Comparison of ENCODE assay signal across 19 cellular contexts in the genomic region with DNA sequence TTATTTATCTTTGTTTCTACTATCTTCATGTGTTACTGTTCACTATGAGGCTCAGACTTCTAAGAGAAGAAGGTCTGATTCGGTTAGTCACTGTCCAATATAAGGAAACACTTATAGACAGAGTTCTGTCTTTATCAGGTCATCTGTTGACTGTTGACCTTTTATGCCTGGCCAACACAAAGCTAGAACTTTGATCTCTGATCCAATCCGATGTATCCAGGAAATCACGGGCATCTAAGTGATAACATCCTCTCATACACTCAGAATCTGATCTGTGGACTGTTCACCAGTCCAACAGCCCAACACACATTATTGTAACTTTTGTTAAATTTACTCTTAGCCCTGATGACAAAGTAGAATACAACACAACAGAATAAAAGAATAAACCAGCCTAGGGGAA.
"Had no signal": no experiment of that assay in that cellular context is flagged by ENCODE, and none has a peak within 500 bp of the region (broad histone marks: within the 10 kb centered on the region; RNA-seq: fewer than 3 reads in every experiment).

No MANE protein-coding gene starts in this region.

- DNase-seq: Kasumi-1, MV-4-11, NCI-H1048, NCI-H1105, NCI-H1417, NCI-H146, NCI-H1930, NCI-H2107, NCI-H226, NCI-H510A, NCI-H524 treated with DMSO at 0.1 percent for 48 hours, NCI-H774, SHP77, SK-N-SH, SW 1271 had no signal

- H3K4me2 ChIP-seq: KMS-11, SK-N-SH had no signal

- H3K9me3 ChIP-seq: SK-N-SH had no signal

- H3K9ac ChIP-seq: KMS-11, SK-N-SH had no signal

- H3K4me3 ChIP-seq: K562 had no signal

- H3K9me2 ChIP-seq: SK-N-SH had no signal

- H3K27ac ChIP-seq: KMS-11, RWPE1 had no signal

- ATAC-seq: K562, Panc1 had no signal
